25 cellular contexts compared by ENCODE assay signal in genomic region chr1:72177711-72178110, GRCh38.
A peak's percentile ranks its signal among the peaks of the same experiment; 100 is the strongest.
DNase-seq lines count a peak whose midpoint lies in the region; ATAC-seq, FAIRE-seq and TF ChIP-seq lines count a peak whose summit lies in the region.
"Had no signal": no experiment of that assay in that cellular context is flagged by ENCODE, and none has a peak within 500 bp of the region (broad histone marks: within the 10 kb centered on the region; RNA-seq: fewer than 3 reads in every experiment).

No MANE protein-coding gene starts in this region.

- no peak overlapping the region for H4K91ac ChIP-seq in mesenchymal stem cell (ENCODE audit: low read length)

- dilution Hi-C loops in endothelial cell of umbilical vein (cut with MboI; ENCODE audit: extremely low pct_ligation_motif_present, low sequenced_read_pairs) = no loop called here

- CTCF ChIA-PET in endothelial cell of umbilical vein (lab: Charles Lee) (interaction anchor here (0.8 to 2.2 kb wide), 2 partner anchors 9 kb away, joined by 3 to 7 read pairs; no protein-coding TSS in a partner anchor), SK-N-SH (lab: Yijun Ruan, JAX) (no interaction called here)

- TF ChIP-seq RAD21 in SK-N-SH (IDR thresholded peaks at IDR 0.05; ENCODE audit: low read length) = no peak

- H2BK120ac ChIP-seq in mesenchymal stem cell (ENCODE audit: low read depth, low read length) = no peak overlapping the region

- no peaks in the 10 kb centered on the region for H3K36me3 ChIP-seq in endothelial cell of umbilical vein (ENCODE audit: control insufficient read depth in 2 of 2, extremely low read depth in 1 of 2, insufficient read depth in 2 of 2, low read length in 2 of 2)
- H3K36me3 ChIP-seq in mesenchymal stem cell (ENCODE audit: control insufficient read depth in 1 of 2, insufficient read depth in 2 of 2, low read depth in 1 of 2, low read length in 2 of 2) = no peaks in the 10 kb centered on the region
- H3K36me3 ChIP-seq in SK-N-SH (replicated peaks in 1 of 2; ENCODE audit: control insufficient read depth in 1 of 2, insufficient read depth in 2 of 2, low read length in 1 of 2) = no peaks in the 10 kb centered on the region
- H3K36me3 ChIP-seq: ovary, right atrium auricular region, tibial artery had no signal

- H3K9me3 ChIP-seq in endothelial cell of umbilical vein (replicated peaks; ENCODE audit: control insufficient read depth, insufficient read depth, low read length) (no peaks in the 10 kb centered on the region), mesenchymal stem cell (ENCODE audit: control insufficient read depth, low read length) (no peaks in the 10 kb centered on the region), SK-N-SH (no peaks in the 10 kb centered on the region)
- H3K9me3 ChIP-seq: ovary, right atrium auricular region, tibial artery had no signal

- no peak overlapping the region for H2BK5ac ChIP-seq in mesenchymal stem cell (ENCODE audit: low read depth, low read length, poor library complexity, severe bottlenecking)

- H4K8ac ChIP-seq in mesenchymal stem cell (ENCODE audit: low read length) = no peak overlapping the region

- intact Hi-C loops in endothelial cell of umbilical vein (cut with micrococcal nuclease) = no loop called here

- POLR2A ChIA-PET in endothelial cell of umbilical vein (lab: Charles Lee) = no interaction called here
- POLR2A ChIA-PET in SK-N-SH (lab: Yijun Ruan, JAX) = no interaction called here

- BruUV-seq in endothelial cell of umbilical vein (replicated peaks; lab: Mats Ljungman, UMichigan) = no TSS peak

- TF ChIP-seq CTCF in endothelial cell of umbilical vein (IDR thresholded peaks at IDR 0.05; ENCODE audit: extremely low read depth in 1 of 2, insufficient read depth in 1 of 2, low read depth in 1 of 2, low read length in 2 of 2) (no peak), SK-N-SH (IDR thresholded peaks at IDR 0.05) (no peak)

- H3K23ac ChIP-seq in mesenchymal stem cell (ENCODE audit: low read length in 2 of 2) = no peak overlapping the region

- no peaks in the 10 kb centered on the region for H3K27me3 ChIP-seq in endothelial cell of umbilical vein (ENCODE audit: control insufficient read depth in 2 of 2, insufficient read depth in 2 of 2, low read length in 2 of 2)
- H3K27me3 ChIP-seq in mesenchymal stem cell (ENCODE audit: control insufficient read depth in 1 of 2, insufficient read depth in 1 of 2, low read length in 2 of 2) = no peaks in the 10 kb centered on the region
- no peaks in the 10 kb centered on the region for H3K27me3 ChIP-seq in SK-N-SH (ENCODE audit: insufficient read depth)
- H3K27me3 ChIP-seq: dorsolateral prefrontal cortex, ovary, right atrium auricular region, tibial artery had no signal

- H3F3A ChIP-seq in SK-N-SH (replicated peaks; ENCODE audit: insufficient read depth) = no peaks in the 10 kb centered on the region

- H3K27ac ChIP-seq in endothelial cell of umbilical vein (ENCODE audit: insufficient read depth, low read depth, low read length) = no peak overlapping the region
- no peak overlapping the region for H3K27ac ChIP-seq in mesenchymal stem cell (ENCODE audit: low read length, poor library complexity, severe bottlenecking)
- no peak overlapping the region for H3K27ac ChIP-seq in SK-N-SH (ENCODE audit: low read depth in 2 of 2, low read length in 1 of 2)
- H3K27ac ChIP-seq: dorsolateral prefrontal cortex, epithelial cell of prostate, ovary, right atrium auricular region, tibial artery had no signal

- peaks cover 10% of the 10 kb centered on the region for H3K79me1 ChIP-seq in mesenchymal stem cell (replicated peaks; ENCODE audit: low read length, poor library complexity, severe bottlenecking)

- H2BK15ac ChIP-seq in mesenchymal stem cell (ENCODE audit: low read depth, poor library complexity, severe bottlenecking) = no peak overlapping the region

- no peak for TF ChIP-seq EP300 in SK-N-SH (IDR thresholded peaks at IDR 0.05; ENCODE audit: borderline replicate concordance in 1 of 2, low read depth in 1 of 2, low read length in 1 of 2)

- no peak overlapping the region for H2BK12ac ChIP-seq in mesenchymal stem cell (ENCODE audit: low read length in 2 of 2)

- H3K4ac ChIP-seq in mesenchymal stem cell (ENCODE audit: low read depth in 1 of 2, low read length in 2 of 2) = no peak overlapping the region

- no peaks in the 10 kb centered on the region for H3K9me2 ChIP-seq in SK-N-SH

- H3K4me1 ChIP-seq in endothelial cell of umbilical vein (ENCODE audit: control insufficient read depth, extremely low read depth, insufficient read depth, low read length) = no peaks in the 10 kb centered on the region
- no peaks in the 10 kb centered on the region for H3K4me1 ChIP-seq in mesenchymal stem cell (ENCODE audit: control insufficient read depth, insufficient read depth, low read depth, low read length)
- no peaks in the 10 kb centered on the region for H3K4me1 ChIP-seq in SK-N-SH (ENCODE audit: control insufficient read depth in 1 of 2, insufficient read depth in 2 of 2, low read depth in 1 of 2, low read length in 1 of 2)
- H3K4me1 ChIP-seq: right atrium auricular region had no signal

- peak; percentile 21 for FAIRE-seq in endothelial cell of umbilical vein (lab: Jason Lieb, UNC)
- FAIRE-seq: H1 had no signal

- H3K18ac ChIP-seq in mesenchymal stem cell (ENCODE audit: low read depth in 1 of 2, low read length in 2 of 2) = no peak overlapping the region

- no peak overlapping the region for H3K4me2 ChIP-seq in endothelial cell of umbilical vein (ENCODE audit: insufficient read depth, low read length)
- H3K4me2 ChIP-seq in mesenchymal stem cell (ENCODE audit: low read length, poor library complexity, severe bottlenecking) = no peak overlapping the region
- H3K4me2 ChIP-seq in SK-N-SH = no peak overlapping the region

- no peaks in the 10 kb centered on the region for H4K20me1 ChIP-seq in endothelial cell of umbilical vein (replicated peaks; ENCODE audit: control insufficient read depth, extremely low read depth, insufficient read depth, low read length)
- H4K20me1 ChIP-seq in SK-N-SH (ENCODE audit: insufficient read depth) = no peaks in the 10 kb centered on the region

- H3K9ac ChIP-seq in endothelial cell of umbilical vein (replicated peaks; ENCODE audit: extremely low read depth, insufficient read depth, low read length) = no peak overlapping the region
- H3K9ac ChIP-seq in mesenchymal stem cell (ENCODE audit: low read length) = no peak overlapping the region
- H3K9ac ChIP-seq in SK-N-SH = no peak overlapping the region

- no peaks in the 10 kb centered on the region for H3K9me1 ChIP-seq in endothelial cell of umbilical vein (replicated peaks; ENCODE audit: control insufficient read depth, extremely low read depth, insufficient read depth, low read length)

- H2AK5ac ChIP-seq in mesenchymal stem cell (ENCODE audit: low read length, severe bottlenecking) = no peak overlapping the region

- H2AFZ ChIP-seq in endothelial cell of umbilical vein (ENCODE audit: low read depth, low read length) (no peak overlapping the region), mesenchymal stem cell (ENCODE audit: low read depth, low read length) (no peak overlapping the region), SK-N-SH (ENCODE audit: low read depth) (no peak overlapping the region)

- DNase-seq in ELR (ENCODE audit: low read depth) (peak; percentile 29), M059J (ENCODE audit: low read depth) (peak; percentile 11), endothelial cell of umbilical vein (ENCODE audit: low read depth, low spot score) (no peak), mesenchymal stem cell (peak; percentile 14), SK-N-SH (no peak)
- no peak for DNase-seq in effector CD8-positive, alpha-beta T cell (lab: John Stamatoyannopoulos, UW)
- DNase-seq: activated CD4-positive, alpha-beta T cell treated with anti-CD3 and anti-CD28 coated beads for 4 hours; activated naive CD4-positive, alpha-beta T cell treated with anti-CD3 and anti-CD28 coated beads for 36 hours; activated T-cell treated with anti-CD3 and anti-CD28 coated beads, Interleukin-2, amount 50 U/mL, for 48 hours; DND-41; dorsolateral prefrontal cortex; KBM-7; mesendoderm; MV-4-11; naive thymus-derived CD4-positive, alpha-beta T cell; NCI-H187 treated with DMSO at 0.1 percent for 48 hours; NCI-H510A; ovary; stimulated activated CD4-positive, alpha-beta T cell treated with anti-CD3 and anti-CD28 coated beads, Interleukin-12 subunit alpha, Interleukin-12 subunit beta, amount 100 ng/mL, for 4 hours; T-helper 17 cell; tibial artery had no signal

- H3K79me2 ChIP-seq in endothelial cell of umbilical vein (ENCODE audit: control insufficient read depth, insufficient read depth, low read length) = no peaks in the 10 kb centered on the region
- H3K79me2 ChIP-seq in SK-N-SH (ENCODE audit: insufficient read depth) = no peaks in the 10 kb centered on the region

- H3K4me3 ChIP-seq in endothelial cell of umbilical vein (replicated peaks in 1 of 3; ENCODE audit: insufficient read depth in 1 of 3, low read depth in 1 of 3, low read length in 3 of 3) (no peak overlapping the region), mesenchymal stem cell (ENCODE audit: insufficient read depth in 1 of 2, low read depth in 1 of 2, low read length in 2 of 2) (no peak overlapping the region), SK-N-SH (ENCODE audit: low read depth in 2 of 2, low read length in 1 of 2) (no peak overlapping the region)
- H3K4me3 ChIP-seq: dorsolateral prefrontal cortex, ovary, right atrium auricular region, tibial artery had no signal

- H3K14ac ChIP-seq in mesenchymal stem cell (ENCODE audit: low read length in 2 of 2) = no peak overlapping the region

- no peak for ATAC-seq in HG03175 (IDR thresholded peaks at IDR 0.05; ENCODE audit: unreplicated experiment)
- ATAC-seq: naive thymus-derived CD4-positive, alpha-beta T cell; T-helper 17 cell had no signal

- no peak for TF ChIP-seq POLR2A in endothelial cell of umbilical vein (IDR thresholded peaks at IDR 0.05; ENCODE audit: low read depth, low read length)

- WGBS in mesenchymal stem cell = no CpG with 5 or more reads among the region's 1 CpG
- 38% methylated on average over 1 of the region's 1 CpG for WGBS in SK-N-SH (ENCODE audit: low lambda C conversion rate)

TF ChIP-seq in endothelial cell of umbilical vein, 7 proteins besides CTCF, POLR2A, EP300 and RAD21:
- TF ChIP-seq EZH2 (IDR thresholded peaks at IDR 0.05; ENCODE audit: borderline replicate concordance, low read depth, low read length, severe bottlenecking) (no peak), FOS (IDR thresholded peaks at IDR 0.05; ENCODE audit: borderline replicate concordance, insufficient read depth, low read length) (peak; percentile 15)

Comparison
In these comparisons a context has a peak if more than half of its experiments do, and no peak if none do; other contexts are left out.
1. DNase-seq: peak in ELR (single experiment), M059J (single experiment) and mesenchymal stem cell (single experiment); none in endothelial cell of umbilical vein (single experiment), SK-N-SH (single experiment) and effector CD8-positive, alpha-beta T cell (single experiment).